In genomic region chr13:110916671-110917142, GRCh38 we compare ENCODE assay signal across 9 cellular contexts. TPM values are rescaled to one million over a fixed set of nuclear protein-coding genes. Genes with fewer than 3 reads are reported as not detected.
A peak's percentile ranks its signal among the peaks of the same experiment; 100 is the strongest.
DNase-seq lines count a peak whose midpoint lies in the region; ATAC-seq and TF ChIP-seq lines count a peak whose summit lies in the region.
"Had no signal": no experiment of that assay in that cellular context is flagged by ENCODE, and none has a peak within 500 bp of the region (broad histone marks: within the 10 kb centered on the region; RNA-seq: fewer than 3 reads in every experiment).

No MANE protein-coding gene starts in this region.

- peaks cover 39% of the 10 kb centered on the region for H3K36me3 Mint-ChIP-seq in activated T-cell treated with anti-CD3 and anti-CD28 coated beads, Interleukin-2, amount 50 U/mL, for 24 hours (ENCODE audit: low read depth)
- peaks cover 0 to 4% of the 10 kb centered on the region in 2 donors for H3K36me3 Mint-ChIP-seq in activated T-cell treated with anti-CD3 and anti-CD28 coated beads, Interleukin-2, amount 50 U/mL, for 72 hours (ENCODE audit: insufficient read depth in 2 of 2)
- peaks cover 22% of the 10 kb centered on the region for H3K36me3 Mint-ChIP-seq in activated T-helper 17 cell treated with anti-CD3 and anti-CD28 coated beads, Interleukin-2, amount 50 U/mL, for 72 hours (ENCODE audit: low read depth)

- H3K27me3 Mint-ChIP-seq in activated T-cell treated with anti-CD3 and anti-CD28 coated beads, Interleukin-2, amount 50 U/mL, for 24 hours = peaks cover 8% of the 10 kb centered on the region
- peaks cover 12% of the 10 kb centered on the region for H3K27me3 Mint-ChIP-seq in activated T-cell treated with anti-CD3 and anti-CD28 coated beads, Interleukin-2, amount 50 U/mL, for 72 hours (ENCODE audit: low read depth)
- H3K27me3 Mint-ChIP-seq in activated T-helper 17 cell treated with anti-CD3 and anti-CD28 coated beads, Interleukin-2, amount 50 U/mL, for 72 hours = peaks cover 4% of the 10 kb centered on the region

- H3K9me3 Mint-ChIP-seq in activated T-cell treated with anti-CD3 and anti-CD28 coated beads, Interleukin-2, amount 50 U/mL, for 24 hours = no peaks in the 10 kb centered on the region
- H3K9me3 Mint-ChIP-seq in activated T-cell treated with anti-CD3 and anti-CD28 coated beads, Interleukin-2, amount 50 U/mL, for 72 hours = peaks cover 0 to 2% of the 10 kb centered on the region in 2 donors
- H3K9me3 Mint-ChIP-seq in activated T-helper 17 cell treated with anti-CD3 and anti-CD28 coated beads, Interleukin-2, amount 50 U/mL, for 72 hours = no peaks in the 10 kb centered on the region

- peak overlapping the region; percentile 90; the same call in 1 of the 2 replicates for H3K9ac ChIP-seq in iPS-20b (ENCODE audit: low read depth, low read length)

- H3K4me3 ChIP-seq in iPS-20b (ENCODE audit: low read length) (peak overlapping the region; percentile 83; the same call in 1 of the 2 replicates), thoracic aorta (peak overlapping the region; percentile 95)

- no peak for ATAC-seq in activated T-cell treated with anti-CD3 and anti-CD28 coated beads, Interleukin-2, amount 50 U/mL, for 72 hours (replicated peaks in 1 of 2)
- ATAC-seq in activated T-helper 17 cell treated with anti-CD3 and anti-CD28 coated beads, Interleukin-2, amount 50 U/mL, for 72 hours (replicated peaks) = no peak
- no peak for ATAC-seq in thoracic aorta (ENCODE audit: insufficient number of reproducible peaks, low FRiP score, low read depth)
- no peak for ATAC-seq in HG02970 (IDR thresholded peaks at IDR 0.05; ENCODE audit: low FRiP score, unreplicated experiment)

- TF ChIP-seq CTCF in thoracic aorta (IDR thresholded peaks at IDR 0.05) = no peak

- peaks cover 52% of the 10 kb centered on the region for H3K4me1 Mint-ChIP-seq in activated T-cell treated with anti-CD3 and anti-CD28 coated beads, Interleukin-2, amount 50 U/mL, for 24 hours (ENCODE audit: low read depth)
- peaks cover 49% of the 10 kb centered on the region for H3K4me1 Mint-ChIP-seq in activated T-cell treated with anti-CD3 and anti-CD28 coated beads, Interleukin-2, amount 50 U/mL, for 72 hours (ENCODE audit: low read depth)
- peaks cover 27% of the 10 kb centered on the region for H3K4me1 Mint-ChIP-seq in activated T-helper 17 cell treated with anti-CD3 and anti-CD28 coated beads, Interleukin-2, amount 50 U/mL, for 72 hours

- H3K9me3 ChIP-seq in iPS-20b (ENCODE audit: insufficient read depth, low read depth, low read length) (no peaks in the 10 kb centered on the region), thoracic aorta (no peaks in the 10 kb centered on the region)

- H3K27ac ChIP-seq in iPS-20b (ENCODE audit: low read length) (no peak overlapping the region), thoracic aorta (peak overlapping the region; percentile 97 to 99)

- peak overlapping the region; percentile 95 for H3K27ac Mint-ChIP-seq in activated T-cell treated with anti-CD3 and anti-CD28 coated beads, Interleukin-2, amount 50 U/mL, for 24 hours
- no peak overlapping the region for H3K27ac Mint-ChIP-seq in activated T-cell treated with anti-CD3 and anti-CD28 coated beads, Interleukin-2, amount 50 U/mL, for 72 hours
- H3K27ac Mint-ChIP-seq in activated T-helper 17 cell treated with anti-CD3 and anti-CD28 coated beads, Interleukin-2, amount 50 U/mL, for 72 hours = peak overlapping the region; percentile 90

- no peaks in the 10 kb centered on the region for H3K27me3 ChIP-seq in iPS-20b (ENCODE audit: insufficient read depth, low read length)
- H3K27me3 ChIP-seq in thoracic aorta (replicated peaks; ENCODE audit: insufficient read depth) = no peaks in the 10 kb centered on the region

- peak overlapping the region; percentile 89 for H3K4me3 Mint-ChIP-seq in activated T-cell treated with anti-CD3 and anti-CD28 coated beads, Interleukin-2, amount 50 U/mL, for 24 hours
- H3K4me3 Mint-ChIP-seq in activated T-cell treated with anti-CD3 and anti-CD28 coated beads, Interleukin-2, amount 50 U/mL, for 72 hours = peak overlapping the region in 1 of 2 donors; percentile 98
- peak overlapping the region; percentile 95 for H3K4me3 Mint-ChIP-seq in activated T-helper 17 cell treated with anti-CD3 and anti-CD28 coated beads, Interleukin-2, amount 50 U/mL, for 72 hours

- no peaks in the 10 kb centered on the region for H3K36me3 ChIP-seq in iPS-20b (ENCODE audit: insufficient read depth, low read depth, low read length)
- no peaks in the 10 kb centered on the region for H3K36me3 ChIP-seq in thoracic aorta

- DNase-seq in activated T-cell treated with anti-CD3 and anti-CD28 coated beads, Interleukin-2, amount 50 U/mL, for 24 hours = no peak
- no peak for DNase-seq in activated T-cell treated with anti-CD3 and anti-CD28 coated beads, Interleukin-2, amount 50 U/mL, for 72 hours
- no peak for DNase-seq in thoracic aorta (ENCODE audit: low spot score)
- DNase-seq in NCI-H1436 treated with DMSO at 0.1 percent for 48 hours (lab: John Stamatoyannopoulos, UW) = no peak
- no peak for DNase-seq in HPDE6-E6E7 (ENCODE audit: extremely low spot score)
- DNase-seq: NCI-H82 had no signal

- peaks cover 14% of the 10 kb centered on the region; the same call in 1 of the 2 replicates for H3K4me1 ChIP-seq in iPS-20b (ENCODE audit: insufficient read depth, low read length)
- H3K4me1 ChIP-seq in thoracic aorta (ENCODE audit: control insufficient read depth in 1 of 2, low read depth in 2 of 2) = peaks cover 12 to 24% of the 10 kb centered on the region in 2 donors

RNA-seq across cellular contexts. Expression of gene ANKRD10, which starts 1.8 kb away (rescaled TPM):
- 100 to 1,000 TPM; 139 to 142 TPM for total RNA-seq in activated T-cell treated with anti-CD3 and anti-CD28 coated beads, Interleukin-2, amount 50 U/mL, for 72 hours
- total RNA-seq in activated T-helper 17 cell treated with anti-CD3 and anti-CD28 coated beads, Interleukin-2, amount 50 U/mL, for 72 hours = 100 to 1,000 TPM; 180 to 207 TPM
- total RNA-seq in thoracic aorta = 100 to 1,000 TPM; 195 to 200 TPM
